Comparison of ENCODE assay signal across 8 cellular contexts in the genomic region with DNA sequence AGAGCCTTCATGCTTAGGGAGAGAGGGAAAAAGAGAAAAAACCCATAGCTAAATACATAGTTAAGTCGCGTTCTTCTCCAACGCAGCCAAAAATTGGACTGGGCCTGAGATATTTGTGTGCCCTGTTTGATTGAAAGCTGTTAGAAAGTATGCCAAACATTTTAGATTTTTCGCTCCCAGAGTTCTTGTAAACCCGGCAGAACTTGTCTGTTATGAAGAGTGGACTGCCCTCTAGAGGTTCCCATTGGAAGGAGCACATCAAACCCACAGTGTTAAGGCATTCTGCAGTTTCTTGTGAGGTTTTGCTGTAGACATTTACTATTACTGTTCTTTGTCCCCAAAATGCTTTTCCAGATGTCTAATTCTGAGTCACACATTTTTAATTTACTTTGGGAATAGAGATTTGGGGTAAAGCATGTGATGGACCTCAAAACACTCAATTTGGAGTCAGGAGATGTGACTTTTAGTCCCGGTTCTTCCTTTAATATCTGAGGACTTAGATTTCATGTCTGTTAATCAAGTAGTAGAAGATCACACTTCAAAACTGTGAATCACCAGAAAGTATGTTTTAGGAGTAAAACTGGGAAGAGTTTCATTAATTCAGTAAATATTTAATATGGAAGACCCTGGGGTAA.
DNase-seq lines count a peak whose midpoint lies in the region; ATAC-seq and TF ChIP-seq lines count a peak whose summit lies in the region.

No MANE protein-coding gene starts in this region.

- no peaks in the 10 kb centered on the region for H3K9me3 ChIP-seq in lower lobe of right lung

- H3K36me3 ChIP-seq in lower lobe of right lung: no peaks in the 10 kb centered on the region

- H3K4me3 ChIP-seq in WI38 (ENCODE audit: low read depth, low read length) (no peak overlapping the region), dorsolateral prefrontal cortex (peak overlapping the region in 13 of 59 donors; percentile 8 to 42 (median 21)), lower lobe of right lung (no peak overlapping the region)

- H3K27me3 ChIP-seq in dorsolateral prefrontal cortex: no peaks in the 10 kb centered on the region
- H3K27me3 ChIP-seq in lower lobe of right lung (ENCODE audit: low read depth): no peaks in the 10 kb centered on the region

- ATAC-seq in HG02938 (IDR thresholded peaks at IDR 0.05; ENCODE audit: unreplicated experiment) (peak; percentile 62), lower lobe of right lung (peak; percentile 91 to 94)

- peak; percentile 92 for TF ChIP-seq CTCF in 22Rv1 (IDR thresholded peaks at IDR 0.05)
- peak; percentile 90 for TF ChIP-seq CTCF in GM12873 (IDR thresholded peaks at IDR 0.05; ENCODE audit: insufficient read depth, low read depth, low read length, missing control alignments)
- TF ChIP-seq CTCF in WI38 (IDR thresholded peaks at IDR 0.05; ENCODE audit: low read depth, low read length): peak; percentile 72
- peak; percentile 79 to 97 (median 92) for TF ChIP-seq CTCF in dorsolateral prefrontal cortex (IDR thresholded peaks at IDR 0.05 in 54 of 56, conservative IDR thresholded peaks at IDR 0.05 in 2 of 56; ENCODE audit: low read depth in 1 of 56, partially characterized antibody in 56 of 56)
- TF ChIP-seq CTCF in lower lobe of right lung (IDR thresholded peaks at IDR 0.05): peak; percentile 85

- peak; percentile 57 for DNase-seq in NCI-H2107 treated with DMSO at 0.1 percent for 48 hours (lab: John Stamatoyannopoulos, UW; ENCODE audit: unreplicated experiment)
- DNase-seq in dorsolateral prefrontal cortex: peak in 7 of 10 donors; percentile 49 to 90 (median 60)
- no peak for DNase-seq in lower lobe of right lung
- peak in 2 of 3 experiments; percentile 28 to 42 for DNase-seq in stimulated activated CD4-positive, alpha-beta T cell treated with anti-CD3 and anti-CD28 coated beads, TNF-alpha, amount 100 ng/mL, for 4 hours (ENCODE audit: low read depth in 3 of 3)

- H3K4me1 ChIP-seq in lower lobe of right lung: peaks cover 33% of the 10 kb centered on the region

- intact Hi-C loops in dorsolateral prefrontal cortex (cut with DNase I) (loop anchor here (1.0 to 10.0 kb wide), 4 partner anchors 374 to 694 kb away; a partner anchor contains a TSS), lower lobe of right lung (cut with DNase I) (loop anchor here (5.0 kb wide), 1 partner anchor 479 kb away; no protein-coding TSS in a partner anchor)

- H3K27ac ChIP-seq in 22Rv1: peak overlapping the region; percentile 97
- peak overlapping the region in 27 of 59 donors; percentile 0 to 73 (median 31) for H3K27ac ChIP-seq in dorsolateral prefrontal cortex
- H3K27ac ChIP-seq in lower lobe of right lung: no peak overlapping the region
